In genomic region chr19:16268676-16269319, GRCh38 we compare ENCODE assay signal across 14 cellular contexts. TPM values are rescaled to one million over a fixed set of nuclear protein-coding genes. Genes with fewer than 3 reads are reported as not detected.
A peak's percentile ranks its signal among the peaks of the same experiment; 100 is the strongest.
DNase-seq lines count a peak whose midpoint lies in the region; ATAC-seq lines count a peak whose summit lies in the region.
"Had no signal": no experiment of that assay in that cellular context is flagged by ENCODE, and none has a peak within 500 bp of the region (broad histone marks: within the 10 kb centered on the region; RNA-seq: fewer than 3 reads in every experiment).

No MANE protein-coding gene starts in this region.

- peaks cover 30% of the 10 kb centered on the region for H3K4me1 Mint-ChIP-seq in activated CD4-positive, alpha-beta memory T cell treated with anti-CD3 and anti-CD28 coated beads for 36 hours (ENCODE audit: low read depth)
- H3K4me1 Mint-ChIP-seq in activated CD4-positive, alpha-beta memory T cell treated with anti-CD3 and anti-CD28 coated beads, Interleukin-2, amount 10 ng/mL, durations not matched to agents 7 days and 5 days: peaks cover 49% of the 10 kb centered on the region
- peaks cover 45% of the 10 kb centered on the region for H3K4me1 Mint-ChIP-seq in activated T-cell treated with anti-CD3 and anti-CD28 coated beads, Interleukin-2, amount 50 U/mL, for 72 hours (ENCODE audit: low read depth)
- H3K4me1 Mint-ChIP-seq in effector memory CD8-positive, alpha-beta T cell (ENCODE audit: low read depth in 2 of 2): peaks cover 35 to 38% of the 10 kb centered on the region in 2 donors

- intact Hi-C loops in activated CD4-positive, alpha-beta memory T cell treated with anti-CD3 and anti-CD28 coated beads for 36 hours (cut with micrococcal nuclease): no loop called here

- no peak overlapping the region for H3K27ac ChIP-seq in caudate nucleus (ENCODE audit: low read depth, low read length)
- H3K27ac ChIP-seq: A549, body of pancreas had no signal

- CTCF ChIA-PET in activated CD4-positive, alpha-beta memory T cell treated with anti-CD3 and anti-CD28 coated beads for 36 hours (lab: Charles Lee): interaction anchor here (1.2 to 2.4 kb wide), 4 partner anchors 25 to 117 kb away, joined by 3 to 8 read pairs (median 5); no protein-coding TSS in a partner anchor
- CTCF ChIA-PET in activated CD4-positive, alpha-beta memory T cell treated with anti-CD3 and anti-CD28 coated beads, Interleukin-2, amount 10 ng/mL, durations not matched to agents 7 days and 5 days (lab: Charles Lee): interaction anchor here (0.6 to 2.8 kb wide), 4 partner anchors 18 to 117 kb away, joined by 5 to 12 read pairs (median 10); no protein-coding TSS in a partner anchor

- no peak overlapping the region for H3K4me3 Mint-ChIP-seq in activated CD4-positive, alpha-beta memory T cell treated with anti-CD3 and anti-CD28 coated beads for 36 hours
- H3K4me3 Mint-ChIP-seq in activated CD4-positive, alpha-beta memory T cell treated with anti-CD3 and anti-CD28 coated beads, Interleukin-2, amount 10 ng/mL, durations not matched to agents 7 days and 5 days: no peak overlapping the region
- no peak overlapping the region for H3K4me3 Mint-ChIP-seq in activated T-cell treated with anti-CD3 and anti-CD28 coated beads, Interleukin-2, amount 50 U/mL, for 72 hours
- H3K4me3 Mint-ChIP-seq in effector memory CD8-positive, alpha-beta T cell: peak overlapping the region; percentile 59 to 61

- no peak for ATAC-seq in activated T-cell treated with anti-CD3 and anti-CD28 coated beads, Interleukin-2, amount 50 U/mL, for 72 hours (replicated peaks in 1 of 2)
- ATAC-seq in effector memory CD8-positive, alpha-beta T cell (replicated peaks): peak; percentile 23
- ATAC-seq in GM21576 (IDR thresholded peaks at IDR 0.05; ENCODE audit: unreplicated experiment): no peak
- ATAC-seq: A549, body of pancreas had no signal

- H3K27me3 Mint-ChIP-seq in activated CD4-positive, alpha-beta memory T cell treated with anti-CD3 and anti-CD28 coated beads for 36 hours: peaks cover 3% of the 10 kb centered on the region
- H3K27me3 Mint-ChIP-seq in activated CD4-positive, alpha-beta memory T cell treated with anti-CD3 and anti-CD28 coated beads, Interleukin-2, amount 10 ng/mL, durations not matched to agents 7 days and 5 days: peaks cover 15% of the 10 kb centered on the region
- H3K27me3 Mint-ChIP-seq in activated T-cell treated with anti-CD3 and anti-CD28 coated beads, Interleukin-2, amount 50 U/mL, for 72 hours (ENCODE audit: low read depth): peaks cover 27% of the 10 kb centered on the region
- no peaks in the 10 kb centered on the region for H3K27me3 Mint-ChIP-seq in effector memory CD8-positive, alpha-beta T cell

- no peaks in the 10 kb centered on the region for H3K36me3 Mint-ChIP-seq in activated CD4-positive, alpha-beta memory T cell treated with anti-CD3 and anti-CD28 coated beads for 36 hours
- H3K36me3 Mint-ChIP-seq in activated CD4-positive, alpha-beta memory T cell treated with anti-CD3 and anti-CD28 coated beads, Interleukin-2, amount 10 ng/mL, durations not matched to agents 7 days and 5 days (ENCODE audit: low read depth): peaks cover 3% of the 10 kb centered on the region
- peaks cover 0 to 1% of the 10 kb centered on the region in 2 donors for H3K36me3 Mint-ChIP-seq in activated T-cell treated with anti-CD3 and anti-CD28 coated beads, Interleukin-2, amount 50 U/mL, for 72 hours (ENCODE audit: insufficient read depth in 2 of 2)
- peaks cover 3% of the 10 kb centered on the region for H3K36me3 Mint-ChIP-seq in effector memory CD8-positive, alpha-beta T cell (ENCODE audit: insufficient read depth)

- H3K9me3 Mint-ChIP-seq in activated CD4-positive, alpha-beta memory T cell treated with anti-CD3 and anti-CD28 coated beads for 36 hours: peaks cover 3% of the 10 kb centered on the region
- H3K9me3 Mint-ChIP-seq in activated CD4-positive, alpha-beta memory T cell treated with anti-CD3 and anti-CD28 coated beads, Interleukin-2, amount 10 ng/mL, durations not matched to agents 7 days and 5 days: no peaks in the 10 kb centered on the region
- no peaks in the 10 kb centered on the region for H3K9me3 Mint-ChIP-seq in activated T-cell treated with anti-CD3 and anti-CD28 coated beads, Interleukin-2, amount 50 U/mL, for 72 hours
- no peaks in the 10 kb centered on the region for H3K9me3 Mint-ChIP-seq in effector memory CD8-positive, alpha-beta T cell

- peak; percentile 57 for DNase-seq in activated CD4-positive, alpha-beta memory T cell treated with anti-CD3 and anti-CD28 coated beads for 36 hours
- DNase-seq in activated CD4-positive, alpha-beta memory T cell treated with anti-CD3 and anti-CD28 coated beads, Interleukin-2, amount 10 ng/mL, durations not matched to agents 7 days and 5 days: no peak
- peak; percentile 17 to 45 for DNase-seq in activated T-cell treated with anti-CD3 and anti-CD28 coated beads, Interleukin-2, amount 50 U/mL, for 72 hours
- peak in 1 of 3 experiments; percentile 13 for DNase-seq in effector memory CD8-positive, alpha-beta T cell
- DNase-seq in stimulated activated CD8-positive, alpha-beta memory T cell treated with anti-CD3 and anti-CD28 coated beads, Interleukin-4, amount 100 ng/mL, for 48 hours: peak; percentile 52
- DNase-seq in NCI-H226 (no peak), caudate nucleus (lab: John Stamatoyannopoulos, UW) (no peak)
- DNase-seq: body of pancreas, MG63, NCI-H1930, NCI-H774 had no signal

- no peak overlapping the region for H3K27ac Mint-ChIP-seq in activated CD4-positive, alpha-beta memory T cell treated with anti-CD3 and anti-CD28 coated beads for 36 hours
- no peak overlapping the region for H3K27ac Mint-ChIP-seq in activated CD4-positive, alpha-beta memory T cell treated with anti-CD3 and anti-CD28 coated beads, Interleukin-2, amount 10 ng/mL, durations not matched to agents 7 days and 5 days
- no peak overlapping the region for H3K27ac Mint-ChIP-seq in activated T-cell treated with anti-CD3 and anti-CD28 coated beads, Interleukin-2, amount 50 U/mL, for 72 hours
- peak overlapping the region; percentile 44 to 74 for H3K27ac Mint-ChIP-seq in effector memory CD8-positive, alpha-beta T cell
- H3K27ac Mint-ChIP-seq: progenitor cell of endocrine pancreas had no signal

- POLR2A ChIA-PET in activated CD4-positive, alpha-beta memory T cell treated with anti-CD3 and anti-CD28 coated beads for 36 hours (lab: Charles Lee): interaction anchor here (0.6 to 1.3 kb wide), 2 partner anchors 15 to 274 kb away, joined by 3 to 4 read pairs; no protein-coding TSS in a partner anchor
- POLR2A ChIA-PET in activated CD4-positive, alpha-beta memory T cell treated with anti-CD3 and anti-CD28 coated beads, Interleukin-2, amount 10 ng/mL, durations not matched to agents 7 days and 5 days (lab: Charles Lee): interaction anchor here (0.7 to 6.3 kb wide), 8 partner anchors 15 to 191 kb away, joined by 3 to 65 read pairs (median 4); no protein-coding TSS in a partner anchor

RNA-seq across cellular contexts. Expression of gene KLF2, which starts 55.8 kb away (rescaled TPM):
- total RNA-seq in activated CD4-positive, alpha-beta memory T cell treated with anti-CD3 and anti-CD28 coated beads for 36 hours: 1 to 10 TPM; 1.7 TPM
- 100 to 1,000 TPM; 410 to 423 TPM for total RNA-seq in activated CD4-positive, alpha-beta memory T cell treated with anti-CD3 and anti-CD28 coated beads, Interleukin-2, amount 10 ng/mL, durations not matched to agents 7 days and 5 days
- total RNA-seq in activated T-cell treated with anti-CD3 and anti-CD28 coated beads, Interleukin-2, amount 50 U/mL, for 72 hours: under 1 TPM; 0.36 to 0.76 TPM

Comparison
In these comparisons a context has a peak if more than half of its experiments do, and no peak if none do; other contexts are left out.
1. DNase-seq: peak in activated CD4-positive, alpha-beta memory T cell treated with anti-CD3 and anti-CD28 coated beads for 36 hours (single experiment), activated T-cell treated with anti-CD3 and anti-CD28 coated beads, Interleukin-2, amount 50 U/mL, for 72 hours (2 of 2) and stimulated activated CD8-positive, alpha-beta memory T cell treated with anti-CD3 and anti-CD28 coated beads, Interleukin-4, amount 100 ng/mL, for 48 hours (single experiment); none in activated CD4-positive, alpha-beta memory T cell treated with anti-CD3 and anti-CD28 coated beads, Interleukin-2, amount 10 ng/mL, durations not matched to agents 7 days and 5 days (single experiment), NCI-H226 (single experiment) and caudate nucleus (0 of 61).
2. RNA of gene KLF2, which starts 55.8 kb away (total RNA-seq): 410 to 423 TPM in activated CD4-positive, alpha-beta memory T cell treated with anti-CD3 and anti-CD28 coated beads, Interleukin-2, amount 10 ng/mL, durations not matched to agents 7 days and 5 days; 1.7 TPM in activated CD4-positive, alpha-beta memory T cell treated with anti-CD3 and anti-CD28 coated beads for 36 hours and 0.36 to 0.76 TPM in activated T-cell treated with anti-CD3 and anti-CD28 coated beads, Interleukin-2, amount 50 U/mL, for 72 hours; every median in the first group is over 100 times any median in the second.
3. H3K27ac Mint-ChIP-seq: peak in effector memory CD8-positive, alpha-beta T cell (2 of 2); none in activated CD4-positive, alpha-beta memory T cell treated with anti-CD3 and anti-CD28 coated beads for 36 hours (single experiment), activated CD4-positive, alpha-beta memory T cell treated with anti-CD3 and anti-CD28 coated beads, Interleukin-2, amount 10 ng/mL, durations not matched to agents 7 days and 5 days (single experiment) and activated T-cell treated with anti-CD3 and anti-CD28 coated beads, Interleukin-2, amount 50 U/mL, for 72 hours (single experiment).
4. H3K4me3 Mint-ChIP-seq: peak in effector memory CD8-positive, alpha-beta T cell (2 of 2); none in activated CD4-positive, alpha-beta memory T cell treated with anti-CD3 and anti-CD28 coated beads for 36 hours (single experiment), activated CD4-positive, alpha-beta memory T cell treated with anti-CD3 and anti-CD28 coated beads, Interleukin-2, amount 10 ng/mL, durations not matched to agents 7 days and 5 days (single experiment) and activated T-cell treated with anti-CD3 and anti-CD28 coated beads, Interleukin-2, amount 50 U/mL, for 72 hours (0 of 2).